Comparison of ENCODE assay signal across 18 cellular contexts in the genomic region with DNA sequence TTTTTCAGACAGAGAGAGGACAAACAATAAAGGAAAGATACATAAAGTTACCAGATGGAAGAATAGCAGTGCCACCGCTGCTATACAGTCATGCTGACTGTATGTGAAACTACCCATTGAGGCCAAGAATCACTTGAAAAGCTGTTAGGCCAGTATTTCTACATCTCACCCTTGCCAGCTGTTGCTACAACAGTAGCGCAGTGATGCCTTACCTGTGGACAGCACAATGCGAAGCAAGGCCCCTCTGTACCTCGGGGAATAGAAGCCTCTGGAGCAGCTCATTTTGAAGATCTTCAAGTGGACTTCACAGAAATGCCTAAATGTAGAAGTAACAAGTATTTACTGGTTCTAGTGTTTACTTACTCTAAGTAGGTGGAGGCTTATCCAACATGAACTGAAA. TPM values are rescaled to one million over a fixed set of nuclear protein-coding genes. Genes with fewer than 3 reads are reported as not detected.
"Had no signal": no experiment of that assay in that cellular context is flagged by ENCODE, and none has a peak within 500 bp of the region (broad histone marks: within the 10 kb centered on the region; RNA-seq: fewer than 3 reads in every experiment).

No MANE protein-coding gene starts in this region.

RNA-seq across cellular contexts. Expression of a gene that starts 4.7 kb away (rescaled TPM):
- total RNA-seq: naive thymus-derived CD4-positive, alpha-beta T cell; natural killer cell; occipital lobe; osteoblast; progenitor cell of endocrine pancreas; psoas muscle; renal cortical epithelial cell; right cardiac atrium; right lobe of liver; smooth muscle cell; spleen; subcutaneous adipose tissue; temporal lobe; thoracic aorta; tibial nerve; ureter; vagina had no signal

RNA-seq across cellular contexts. Expression of a gene that starts 45.1 kb away (rescaled TPM):
- total RNA-seq: naive thymus-derived CD4-positive, alpha-beta T cell; natural killer cell; occipital lobe; osteoblast; progenitor cell of endocrine pancreas; psoas muscle; renal cortical epithelial cell; right cardiac atrium; right lobe of liver; smooth muscle cell; spleen; stomach; subcutaneous adipose tissue; temporal lobe; thoracic aorta; tibial nerve; ureter; vagina had no signal

RNA-seq across cellular contexts. Expression of a gene that starts 49.0 kb away (rescaled TPM):
- total RNA-seq: naive thymus-derived CD4-positive, alpha-beta T cell; natural killer cell; occipital lobe; osteoblast; progenitor cell of endocrine pancreas; renal cortical epithelial cell; right cardiac atrium; right lobe of liver; smooth muscle cell; spleen; stomach; subcutaneous adipose tissue; temporal lobe; thoracic aorta; tibial nerve; ureter; vagina had no signal
